Comparison of ENCODE assay signal across 18 cellular contexts in the genomic region with DNA sequence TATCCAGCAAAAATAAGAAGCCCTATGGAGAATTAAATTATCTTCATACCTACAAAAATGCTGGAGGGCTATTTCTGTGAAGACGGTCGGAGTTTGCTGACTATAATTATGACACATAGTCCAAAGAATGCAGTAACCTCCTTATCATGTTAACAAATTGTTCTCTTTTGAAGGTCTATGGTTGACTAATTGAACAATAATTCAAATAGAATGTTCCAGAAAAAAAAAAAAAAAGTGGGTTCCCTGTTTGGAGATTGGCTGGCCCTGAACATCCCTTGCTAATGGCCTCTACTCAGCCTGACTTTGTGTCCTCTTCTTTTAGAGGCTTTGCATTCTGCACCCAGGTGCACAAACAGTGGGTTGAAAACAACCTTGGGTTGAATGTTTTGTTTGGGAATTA.
A peak's percentile ranks its signal among the peaks of the same experiment; 100 is the strongest.
DNase-seq lines count a peak whose midpoint lies in the region; ATAC-seq and TF ChIP-seq lines count a peak whose summit lies in the region.
"Had no signal": no experiment of that assay in that cellular context is flagged by ENCODE, and none has a peak within 500 bp of the region (broad histone marks: within the 10 kb centered on the region; RNA-seq: fewer than 3 reads in every experiment).

No MANE protein-coding gene starts in this region.

- no peak overlapping the region for H3K27ac Mint-ChIP-seq in natural killer cell
- H3K27ac Mint-ChIP-seq in activated naive CD4-positive, alpha-beta T cell treated with anti-CD3 and anti-CD28 coated beads, Interleukin-2, amount 10 ng/mL, durations not matched to agents 7 days and 5 days, result no peak overlapping the region
- H3K27ac Mint-ChIP-seq: activated CD4-positive, alpha-beta memory T cell treated with anti-CD3 and anti-CD28 coated beads, Interleukin-2, amount 10 ng/mL, durations not matched to agents 7 days and 5 days; activated T-helper 17 cell treated with anti-CD3 and anti-CD28 coated beads, Interleukin-2, amount 50 U/mL, for 72 hours had no signal

- peaks cover 0 to 4% of the 10 kb centered on the region in 2 donors for H3K27me3 Mint-ChIP-seq in natural killer cell (ENCODE audit: low read depth in 2 of 2)
- peaks cover 6% of the 10 kb centered on the region for H3K27me3 Mint-ChIP-seq in activated naive CD4-positive, alpha-beta T cell treated with anti-CD3 and anti-CD28 coated beads, Interleukin-2, amount 10 ng/mL, durations not matched to agents 7 days and 5 days

- no peaks in the 10 kb centered on the region for H3K36me3 ChIP-seq in adipocyte (ENCODE audit: control insufficient read depth, insufficient read depth, low read length, severe bottlenecking)
- H3K36me3 ChIP-seq in skeletal muscle satellite cell (ENCODE audit: insufficient read depth, low read length), result no peaks in the 10 kb centered on the region
- H3K36me3 ChIP-seq: pancreas, Peyer's patch had no signal

- H3K4me3 ChIP-seq in adipocyte (ENCODE audit: low read length) (no peak overlapping the region), fibroblast of the aortic adventitia (ENCODE audit: low read depth, low read length) (no peak overlapping the region), skeletal muscle satellite cell (ENCODE audit: low read length) (no peak overlapping the region)
- H3K4me3 ChIP-seq: pancreas, Peyer's patch, testis had no signal

- peaks cover 27% of the 10 kb centered on the region for H3K4me1 ChIP-seq in adipocyte (ENCODE audit: control insufficient read depth, insufficient read depth, low read length)
- H3K4me1 ChIP-seq in skeletal muscle satellite cell (ENCODE audit: control insufficient read depth, insufficient read depth, low read length), result peaks cover 29% of the 10 kb centered on the region
- H3K4me1 ChIP-seq: pancreas, Peyer's patch had no signal

- peak overlapping the region; percentile 32 for H3K4me2 ChIP-seq in skeletal muscle satellite cell (ENCODE audit: low read length)

- no peak overlapping the region for H3K4me3 Mint-ChIP-seq in natural killer cell
- no peak overlapping the region for H3K4me3 Mint-ChIP-seq in activated naive CD4-positive, alpha-beta T cell treated with anti-CD3 and anti-CD28 coated beads, Interleukin-2, amount 10 ng/mL, durations not matched to agents 7 days and 5 days
- H3K4me3 Mint-ChIP-seq: activated CD4-positive, alpha-beta memory T cell treated with anti-CD3 and anti-CD28 coated beads, Interleukin-2, amount 10 ng/mL, durations not matched to agents 7 days and 5 days; activated T-helper 17 cell treated with anti-CD3 and anti-CD28 coated beads, Interleukin-2, amount 50 U/mL, for 72 hours; central memory CD8-positive, alpha-beta T cell had no signal

- TF ChIP-seq CTCF in fibroblast of the aortic adventitia (IDR thresholded peaks at IDR 0.05; ENCODE audit: insufficient read depth, low read length) (no peak), natural killer cell (IDR thresholded peaks at IDR 0.05) (no peak)

- CTCF ChIA-PET in activated naive CD4-positive, alpha-beta T cell treated with anti-CD3 and anti-CD28 coated beads, Interleukin-2, amount 10 ng/mL, durations not matched to agents 7 days and 5 days (lab: Charles Lee), result interaction anchor here (4.2 kb wide), 1 partner anchor 43 kb away, joined by 38 read pairs; no protein-coding TSS in a partner anchor

- H3K27me3 ChIP-seq in adipocyte (replicated peaks; ENCODE audit: control insufficient read depth, insufficient read depth, low read length) (no peaks in the 10 kb centered on the region), skeletal muscle satellite cell (ENCODE audit: control insufficient read depth, insufficient read depth, low read length) (no peaks in the 10 kb centered on the region)
- H3K27me3 ChIP-seq: Peyer's patch, testis had no signal

- H3K9me3 Mint-ChIP-seq in natural killer cell, result no peaks in the 10 kb centered on the region
- H3K9me3 Mint-ChIP-seq in activated naive CD4-positive, alpha-beta T cell treated with anti-CD3 and anti-CD28 coated beads, Interleukin-2, amount 10 ng/mL, durations not matched to agents 7 days and 5 days, result peaks cover 3% of the 10 kb centered on the region
- H3K9me3 Mint-ChIP-seq: activated T-helper 17 cell treated with anti-CD3 and anti-CD28 coated beads, Interleukin-2, amount 50 U/mL, for 72 hours; central memory CD8-positive, alpha-beta T cell had no signal

- H3K9me3 ChIP-seq in adipocyte (ENCODE audit: control insufficient read depth, low read length), result no peaks in the 10 kb centered on the region
- H3K9me3 ChIP-seq in skeletal muscle satellite cell (replicated peaks; ENCODE audit: low read length), result no peaks in the 10 kb centered on the region
- H3K9me3 ChIP-seq: pancreas, Peyer's patch, testis had no signal

- intact Hi-C loops in natural killer cell (cut with micrococcal nuclease), result no loop called here

- H3K4me1 Mint-ChIP-seq in natural killer cell, result no peaks in the 10 kb centered on the region
- no peaks in the 10 kb centered on the region for H3K4me1 Mint-ChIP-seq in activated naive CD4-positive, alpha-beta T cell treated with anti-CD3 and anti-CD28 coated beads, Interleukin-2, amount 10 ng/mL, durations not matched to agents 7 days and 5 days
- H3K4me1 Mint-ChIP-seq: activated CD4-positive, alpha-beta memory T cell treated with anti-CD3 and anti-CD28 coated beads, Interleukin-2, amount 10 ng/mL, durations not matched to agents 7 days and 5 days; activated T-helper 17 cell treated with anti-CD3 and anti-CD28 coated beads, Interleukin-2, amount 50 U/mL, for 72 hours had no signal

- peak overlapping the region; percentile 73 for H3K9ac ChIP-seq in adipocyte (ENCODE audit: low read length)
- peak overlapping the region; percentile 58 for H3K9ac ChIP-seq in skeletal muscle satellite cell (ENCODE audit: low read depth, low read length)

- ATAC-seq in natural killer cell (no peak), HG02623 (IDR thresholded peaks at IDR 0.05; ENCODE audit: unreplicated experiment) (no peak)
- ATAC-seq: activated T-helper 17 cell treated with anti-CD3 and anti-CD28 coated beads, Interleukin-2, amount 50 U/mL, for 72 hours; pancreas had no signal

- H3K36me3 Mint-ChIP-seq in natural killer cell, result no peaks in the 10 kb centered on the region
- no peaks in the 10 kb centered on the region for H3K36me3 Mint-ChIP-seq in activated naive CD4-positive, alpha-beta T cell treated with anti-CD3 and anti-CD28 coated beads, Interleukin-2, amount 10 ng/mL, durations not matched to agents 7 days and 5 days

- DNase-seq in HPDE6-E6E7 (ENCODE audit: extremely low spot score) (peak; percentile 43), adipocyte (ENCODE audit: low read depth) (peak; percentile 67), fibroblast of the aortic adventitia (ENCODE audit: low read depth) (peak; percentile 86), natural killer cell (no peak), cerebellar nuclear complex (lab: John Stamatoyannopoulos, UW) (no peak)
- DNase-seq in activated naive CD4-positive, alpha-beta T cell treated with anti-CD3 and anti-CD28 coated beads, Interleukin-2, amount 10 ng/mL, durations not matched to agents 7 days and 5 days, result no peak
- DNase-seq: activated CD4-positive, alpha-beta memory T cell treated with anti-CD3 and anti-CD28 coated beads, Interleukin-2, amount 10 ng/mL, durations not matched to agents 7 days and 5 days; midbrain; NCI-H1105 treated with DMSO at 0.1 percent for 48 hours; NCI-H510A; pancreas; Peyer's patch; stimulated activated CD4-positive, alpha-beta T cell treated with anti-CD3 and anti-CD28 coated beads, Interleukin-15, amount 100 ng/mL, for 24 hours; testis had no signal

Comparison
In these comparisons a context has a peak if more than half of its experiments do, and no peak if none do; other contexts are left out.
1. DNase-seq: peak in HPDE6-E6E7 (single experiment), adipocyte (single experiment) and fibroblast of the aortic adventitia (single experiment); none in natural killer cell (single experiment), cerebellar nuclear complex (0 of 2) and activated naive CD4-positive, alpha-beta T cell treated with anti-CD3 and anti-CD28 coated beads, Interleukin-2, amount 10 ng/mL, durations not matched to agents 7 days and 5 days (single experiment).